In genomic region chr15:101320501-101321052, GRCh38 we compare ENCODE assay signal across 8 cellular contexts.
DNase-seq lines count a peak whose midpoint lies in the region; ATAC-seq, FAIRE-seq and TF ChIP-seq lines count a peak whose summit lies in the region.

No MANE protein-coding gene starts in this region.

- peaks cover 8 to 11% of the 10 kb centered on the region in 2 experiments for H3K4me1 ChIP-seq in neutrophil (ENCODE audit: control insufficient read depth in 1 of 2, insufficient read depth in 1 of 2, low read depth in 1 of 2, low read length in 1 of 2)

- H3K27ac ChIP-seq in neutrophil: peak overlapping the region; percentile 64

- peak overlapping the region; percentile 48 to 50 for H3K4me3 ChIP-seq in neutrophil (ENCODE audit: low read depth in 1 of 2, low read length in 1 of 2)

- peak; percentile 87 for ATAC-seq in HG03175 (IDR thresholded peaks at IDR 0.05; ENCODE audit: unreplicated experiment)
- no peak for ATAC-seq in HG03159 (IDR thresholded peaks at IDR 0.05; ENCODE audit: unreplicated experiment)

- no peaks in the 10 kb centered on the region for H3K9me3 ChIP-seq in neutrophil

- H3K27me3 ChIP-seq in neutrophil: peaks cover 96% of the 10 kb centered on the region

- DNase-seq in EL (peak; percentile 55), urothelium cell line (ENCODE audit: low spot score) (peak; percentile 41), NCI-H1417 (lab: John Stamatoyannopoulos, UW) (no peak)
- peak; percentile 22 for DNase-seq in activated CD4-positive, alpha-beta T cell treated with anti-CD3 and anti-CD28 coated beads for 1 hour
- peak; percentile 16 for DNase-seq in effector CD4-positive, alpha-beta T cell

- no peaks in the 10 kb centered on the region for H3K36me3 ChIP-seq in neutrophil

- no peak for TF ChIP-seq CTCF in neutrophil (IDR thresholded peaks at IDR 0.05)

- FAIRE-seq in urothelium cell line (lab: Jason Lieb, UNC): no peak

Comparison
In these comparisons a context has a peak if more than half of its experiments do, and no peak if none do; other contexts are left out.
1. DNase-seq: peak in EL (single experiment), activated CD4-positive, alpha-beta T cell treated with anti-CD3 and anti-CD28 coated beads for 1 hour (single experiment), effector CD4-positive, alpha-beta T cell (single experiment) and urothelium cell line (single experiment); none in NCI-H1417 (0 of 3).